In genomic region chr9:37390759-37391158, GRCh38 we compare ENCODE assay signal across 8 cellular contexts. TPM values are rescaled to one million over a fixed set of nuclear protein-coding genes. Genes with fewer than 3 reads are reported as not detected.
DNase-seq lines count a peak whose midpoint lies in the region; ATAC-seq and TF ChIP-seq lines count a peak whose summit lies in the region.

No MANE protein-coding gene starts in this region.

- no peak for TF ChIP-seq POLR2A in testis (IDR thresholded peaks at IDR 0.05)

- in situ Hi-C loops in G401 (cut with HindIII; ENCODE audit: low sequenced_read_pairs) = no loop called here

- no peak overlapping the region for H3K4me3 Mint-ChIP-seq in WTC11

- H3K36me3 Mint-ChIP-seq in WTC11 = no peaks in the 10 kb centered on the region

- peak; percentile 18 for DNase-seq in G401 (ENCODE audit: low spot score)
- DNase-seq in WTC11 (ENCODE audit: low spot score) = peak; percentile 75
- no peak for DNase-seq in COR-L47 (lab: John Stamatoyannopoulos, UW)
- no peak for DNase-seq in testis
- no peak for DNase-seq in NCI-H2171 treated with DMSO at 0.1 percent for 48 hours (lab: John Stamatoyannopoulos, UW)

- H3K4me3 ChIP-seq in liver (ENCODE audit: low read depth in 1 of 3, low read length in 3 of 3) = no peak overlapping the region
- no peak overlapping the region for H3K4me3 ChIP-seq in testis

- 38% methylated on average over 7 of the region's 7 CpGs for WGBS in liver
- 56 to 66% methylated on average over 7 of the region's 7 CpGs for WGBS in testis, 2 donors

- H3K9ac ChIP-seq in liver (ENCODE audit: low read depth in 1 of 2, low read length in 2 of 2) = no peak overlapping the region

- TF ChIP-seq CTCF in WTC11 (IDR thresholded peaks at IDR 0.05) (peak; percentile 60; the same call in 1 of the 2 replicates), liver (IDR thresholded peaks at IDR 0.05; ENCODE audit: low read depth, low read length, missing input control) (peak; percentile 26), testis (IDR thresholded peaks at IDR 0.05) (no peak)

- H3K9me3 ChIP-seq in liver (ENCODE audit: control insufficient read depth in 4 of 4, low read length in 3 of 4) (no peaks in the 10 kb centered on the region), testis (no peaks in the 10 kb centered on the region)

- no peak overlapping the region for H3K27ac Mint-ChIP-seq in WTC11

- H3K27me3 Mint-ChIP-seq in WTC11 (ENCODE audit: low read depth) = no peaks in the 10 kb centered on the region

- CTCF ChIA-PET in WTC11 (lab: Charles Lee) = interaction anchor here (0.8 to 4.0 kb wide), 8 partner anchors 9 to 411 kb away, joined by 3 to 29 read pairs (median 6); no protein-coding TSS in a partner anchor

- H3K27ac ChIP-seq in liver (ENCODE audit: low read depth in 1 of 2, low read length in 2 of 2) (no peak overlapping the region), testis (no peak overlapping the region)

- TF ChIP-seq RAD21 in liver (IDR thresholded peaks at IDR 0.05) = peak; percentile 37 to 66

- H3K4me1 ChIP-seq in liver (ENCODE audit: control insufficient read depth in 4 of 4, insufficient read depth in 4 of 4, low read length in 3 of 4) (no peaks in the 10 kb centered on the region), testis (no peaks in the 10 kb centered on the region)

- ATAC-seq in GM19372 (IDR thresholded peaks at IDR 0.05; ENCODE audit: low read depth, unreplicated experiment) = peak; percentile 94
- ATAC-seq in HG03108 (IDR thresholded peaks at IDR 0.05; ENCODE audit: unreplicated experiment) = peak; percentile 81
- peak; percentile 85 for ATAC-seq in WTC11

- intact Hi-C loops in testis (cut with DNase I; ENCODE audit: low total_unique reads) = no loop called here

- H3K9me3 Mint-ChIP-seq in WTC11 = no peaks in the 10 kb centered on the region

- no peaks in the 10 kb centered on the region for H3K4me1 Mint-ChIP-seq in WTC11

- H3K27me3 ChIP-seq in liver (ENCODE audit: control insufficient read depth in 4 of 4, insufficient read depth in 4 of 4, low read length in 3 of 4) (no peaks in the 10 kb centered on the region), testis (no peaks in the 10 kb centered on the region)

- POLR2A ChIA-PET in WTC11 (lab: Charles Lee) = no interaction called here

- H3K36me3 ChIP-seq in liver (ENCODE audit: control insufficient read depth in 4 of 4, insufficient read depth in 3 of 4, low read depth in 1 of 4, low read length in 3 of 4) = no peaks in the 10 kb centered on the region
- no peaks in the 10 kb centered on the region for H3K36me3 ChIP-seq in testis (ENCODE audit: low read depth, missing control alignments)

TF ChIP-seq in WTC11, 78 proteins besides CTCF, POLR2A, EP300 and RAD21 (continues in another document):
- TF ChIP-seq NFYB (CRISPR knock-in tag; conservative IDR thresholded peaks at IDR 0.05; ENCODE audit: low read depth) (no peak), ZNF232 (CRISPR knock-in tag; IDR thresholded peaks at IDR 0.05) (no peak), RELA (CRISPR knock-in tag; IDR thresholded peaks at IDR 0.05; ENCODE audit: borderline replicate concordance) (no peak), KAT7 (CRISPR knock-in tag; IDR thresholded peaks at IDR 0.05; ENCODE audit: borderline replicate concordance) (no peak), ZBTB21 (CRISPR knock-in tag; IDR thresholded peaks at IDR 0.05; ENCODE audit: borderline replicate concordance) (no peak), CREM (CRISPR knock-in tag; IDR thresholded peaks at IDR 0.05) (no peak), ZNF317 (CRISPR knock-in tag; IDR thresholded peaks at IDR 0.05; ENCODE audit: borderline replicate concordance, low read depth) (no peak)
- TF ChIP-seq, protein P1, sequence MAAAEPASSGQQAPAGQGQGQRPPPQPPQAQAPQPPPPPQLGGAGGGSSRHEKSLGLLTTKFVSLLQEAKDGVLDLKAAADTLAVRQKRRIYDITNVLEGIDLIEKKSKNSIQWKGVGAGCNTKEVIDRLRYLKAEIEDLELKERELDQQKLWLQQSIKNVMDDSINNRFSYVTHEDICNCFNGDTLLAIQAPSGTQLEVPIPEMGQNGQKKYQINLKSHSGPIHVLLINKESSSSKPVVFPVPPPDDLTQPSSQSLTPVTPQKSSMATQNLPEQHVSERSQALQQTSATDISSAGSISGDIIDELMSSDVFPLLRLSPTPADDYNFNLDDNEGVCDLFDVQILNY (CRISPR knock-in tag; IDR thresholded peaks at IDR 0.05) = no peak
- TF ChIP-seq, protein P2, sequence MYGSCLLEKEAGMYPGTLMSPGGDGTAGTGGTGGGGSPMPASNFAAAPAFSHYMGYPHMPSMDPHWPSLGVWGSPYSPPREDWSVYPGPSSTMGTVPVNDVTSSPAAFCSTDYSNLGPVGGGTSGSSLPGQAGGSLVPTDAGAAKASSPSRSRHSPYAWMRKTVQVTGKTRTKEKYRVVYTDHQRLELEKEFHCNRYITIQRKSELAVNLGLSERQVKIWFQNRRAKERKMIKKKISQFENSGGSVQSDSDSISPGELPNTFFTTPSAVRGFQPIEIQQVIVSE (CRISPR knock-in tag; IDR thresholded peaks at IDR 0.05; ENCODE audit: borderline replicate concordance) = no peak

TF ChIP-seq in liver, 16 proteins besides CTCF, POLR2A, EP300 and RAD21:
- TF ChIP-seq RXRA (IDR thresholded peaks at IDR 0.05) (no peak), EGR1 (IDR thresholded peaks at IDR 0.05; ENCODE audit: low read depth in 2 of 2) (no peak), ATF3 (IDR thresholded peaks at IDR 0.05) (no peak), FOXA1 (IDR thresholded peaks at IDR 0.05) (no peak), SP1 (IDR thresholded peaks at IDR 0.05) (no peak), HNF4A (conservative IDR thresholded peaks at IDR 0.05) (peak in 1 of 2 donors; percentile 30)
TF ChIP-seq in liver: peak in this region for 1.

RNA-seq across cellular contexts. Expression of gene GRHPR, which starts 31.7 kb away (rescaled TPM):
- 181 and 183 TPM in 2 replicates for total RNA-seq in G401 (2014; rRNA removed; shearing (Covaris generic))
- total RNA-seq in WTC11 (2021) (80.7 to 103 TPM (median 102 TPM) in 3 replicates), liver (100 to 1,000 TPM; 125 to 524 TPM), testis (100 to 1,000 TPM; 195 to 262 TPM)
- polyA plus RNA-seq in liver (100 to 1,000 TPM; 197 to 391 TPM), testis (ENCODE audit: insufficient read depth, low read depth, low replicate concordance) (130 TPM)

Comparison
In these comparisons a context has a peak if more than half of its experiments do, and no peak if none do; other contexts are left out.
1. DNase-seq: peak in G401 (single experiment) and WTC11 (single experiment); none in COR-L47 (single experiment), testis (single experiment) and NCI-H2171 treated with DMSO at 0.1 percent for 48 hours (single experiment).
2. CTCF ChIP-seq: peak in WTC11 (single experiment) and liver (single experiment); none in testis (0 of 3).
3. Peak in every context shown above with its lines, with median percentiles within 50 percentile points of each other: ATAC-seq.